In genomic region chr19:23558541-23558940, GRCh38 we compare ENCODE assay signal across 20 cellular contexts.
"Had no signal": no experiment of that assay in that cellular context is flagged by ENCODE, and none has a peak within 500 bp of the region (broad histone marks: within the 10 kb centered on the region; RNA-seq: fewer than 3 reads in every experiment).

No MANE protein-coding gene starts in this region.

- H3K4me1 ChIP-seq: gastrocnemius medialis, neural progenitor cell, parathyroid adenoma, stomach, thyroid gland, vagina had no signal

- DNase-seq: dorsolateral prefrontal cortex; effector CD4-positive, alpha-beta T cell; gastrocnemius medialis; head of caudate nucleus; mesendoderm; midbrain; naive thymus-derived CD4-positive, alpha-beta T cell; stimulated activated CD4-positive, alpha-beta T cell treated with anti-CD3 and anti-CD28 coated beads, Interleukin-12 subunit alpha, Interleukin-12 subunit beta, amount 100 ng/mL, for 4 hours; stimulated activated CD4-positive, alpha-beta T cell treated with anti-CD3 and anti-CD28 coated beads, Interleukin-1b, Interleukin-23, amount 100 ng/mL, for 48 hours; stimulated activated CD4-positive, alpha-beta T cell treated with anti-CD3 and anti-CD28 coated beads, Interleukin-4, amount 100 ng/mL, for 1 hour; stimulated activated CD8-positive, alpha-beta memory T cell treated with anti-CD3 and anti-CD28 coated beads, Interleukin-4, amount 100 ng/mL, for 48 hours; stimulated activated naive CD4-positive, alpha-beta T cell treated with Interleukin-2 at 50 U/mL for 16 hours; stomach; thyroid gland; trophoblast cell had no signal

- H2AFZ ChIP-seq: neural progenitor cell, parathyroid adenoma had no signal

- H3K4me2 ChIP-seq: neural progenitor cell, smooth muscle cell had no signal

- H3K9me3 ChIP-seq: gastrocnemius medialis, thyroid gland, vagina had no signal

- H3K27me3 ChIP-seq: dorsolateral prefrontal cortex, gastrocnemius medialis, neural progenitor cell, stomach, thyroid gland, vagina had no signal

- H3K4me3 ChIP-seq: dorsolateral prefrontal cortex, gastrocnemius medialis, lung, neural progenitor cell, smooth muscle cell, stomach, thyroid gland, vagina had no signal

- H3K79me2 ChIP-seq: parathyroid adenoma had no signal

- H3K9ac ChIP-seq: neural progenitor cell, parathyroid adenoma had no signal

- H3K27ac ChIP-seq: dorsolateral prefrontal cortex, gastrocnemius medialis, neural progenitor cell, parathyroid adenoma, stomach, thyroid gland, vagina had no signal

- H3K36me3 ChIP-seq: gastrocnemius medialis, neural progenitor cell, stomach, thyroid gland, vagina had no signal
